ENCODE assay signal across 9 cellular contexts in the genomic region with DNA sequence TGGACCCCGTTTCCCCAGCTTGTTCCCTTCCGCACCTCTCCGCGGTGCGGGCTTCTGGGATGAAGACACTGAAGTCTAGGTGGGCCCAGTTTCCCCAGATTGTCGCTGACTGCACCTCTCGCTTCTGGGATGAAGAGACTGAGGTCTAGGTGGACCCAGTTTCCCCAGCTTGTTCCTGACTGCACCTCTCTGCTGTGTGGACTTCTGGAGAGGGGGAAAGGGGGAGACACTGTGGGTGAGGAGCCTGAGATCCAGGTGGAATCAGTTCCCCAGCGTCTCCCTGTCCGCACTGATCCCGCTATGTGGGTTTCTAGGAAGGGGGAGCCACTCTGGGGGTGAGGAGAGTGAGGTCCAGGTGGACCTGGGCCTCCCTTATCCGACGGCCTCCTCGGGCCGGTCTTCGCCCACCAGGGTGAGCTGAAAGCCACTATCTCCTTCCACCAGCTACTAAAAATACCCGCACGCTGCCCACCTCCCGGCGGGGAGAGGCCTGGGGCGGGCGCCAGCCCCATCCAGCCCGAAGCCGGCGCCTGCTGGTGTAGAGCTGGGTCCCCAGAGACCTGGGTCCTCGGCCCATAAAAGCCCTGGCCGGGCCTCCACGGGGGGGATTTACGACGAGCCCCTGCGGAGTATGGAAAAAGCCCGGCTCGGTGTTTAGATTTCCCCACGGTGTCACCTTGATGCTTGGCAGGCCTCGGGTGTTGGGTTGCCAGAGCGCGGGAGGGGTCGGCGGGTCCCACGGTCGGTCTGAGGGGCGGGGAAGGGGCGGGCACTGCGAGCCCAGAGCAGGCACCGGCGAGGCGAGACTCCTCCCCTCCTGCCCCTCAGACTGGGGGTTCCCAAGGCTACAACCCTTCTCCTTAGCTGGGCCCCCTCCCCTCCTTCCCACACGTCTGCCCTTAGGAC. TPM values are rescaled to one million over a fixed set of nuclear protein-coding genes. Genes with fewer than 3 reads are reported as not detected.
DNase-seq lines count a peak whose midpoint lies in the region; ATAC-seq and TF ChIP-seq lines count a peak whose summit lies in the region.
"Had no signal": no experiment of that assay in that cellular context is flagged by ENCODE, and none has a peak within 500 bp of the region (broad histone marks: within the 10 kb centered on the region; RNA-seq: fewer than 3 reads in every experiment).

No MANE protein-coding gene starts in this region.

- H3K27ac Mint-ChIP-seq in HFFc6: no peak overlapping the region
- H3K27ac Mint-ChIP-seq in natural killer cell treated with Interleukin-12 subunit alpha and Interleukin-12 subunit beta and Interleukin-15 and Interleukin-18, amount 100 ng/mL, for 72 hours: peak overlapping the region; percentile 94

- H3K4me3 ChIP-seq in BE2C (ENCODE audit: low read depth, low read length): peak overlapping the region; percentile 83

- peaks cover 4% of the 10 kb centered on the region; the same call in 1 of the 2 replicates for H3K36me3 Mint-ChIP-seq in HFFc6 (ENCODE audit: low read depth)
- no peaks in the 10 kb centered on the region for H3K36me3 Mint-ChIP-seq in natural killer cell treated with Interleukin-12 subunit alpha and Interleukin-12 subunit beta and Interleukin-15 and Interleukin-18, amount 100 ng/mL, for 72 hours

- TF ChIP-seq CTCF in BE2C (IDR thresholded peaks at IDR 0.05; ENCODE audit: low read depth, low read length): no peak
- no peak for TF ChIP-seq CTCF in HFFc6 (IDR thresholded peaks at IDR 0.05)
- no peak for TF ChIP-seq CTCF in VCaP (conservative IDR thresholded peaks at IDR 0.05)

- H3K27ac ChIP-seq in VCaP: peak overlapping the region; percentile 59; the same call in 1 of the 2 replicates

- no peaks in the 10 kb centered on the region for H3K9me3 ChIP-seq in BE2C

- peak overlapping the region; percentile 71 for H3K4me3 Mint-ChIP-seq in HFFc6
- peak overlapping the region; percentile 96 for H3K4me3 Mint-ChIP-seq in natural killer cell treated with Interleukin-12 subunit alpha and Interleukin-12 subunit beta and Interleukin-15 and Interleukin-18, amount 100 ng/mL, for 72 hours

- H3K4me1 ChIP-seq in BE2C: peaks cover 12% of the 10 kb centered on the region

- DNase-seq in BE2C (peak; percentile 94), HFFc6 (no peak), epidermal melanocyte (ENCODE audit: insufficient read length, low spot score) (peak; percentile 19)
- DNase-seq in natural killer cell treated with Interleukin-12 subunit alpha and Interleukin-12 subunit beta and Interleukin-15 and Interleukin-18, amount 100 ng/mL, for 72 hours (ENCODE audit: low spot score): no peak

- ATAC-seq in natural killer cell treated with Interleukin-12 subunit alpha and Interleukin-12 subunit beta and Interleukin-15 and Interleukin-18, amount 100 ng/mL, for 72 hours: no peak
- ATAC-seq in GM21447 (IDR thresholded peaks at IDR 0.05; ENCODE audit: unreplicated experiment) (no peak), HG03039 (IDR thresholded peaks at IDR 0.05; ENCODE audit: unreplicated experiment) (no peak), HG02885 (IDR thresholded peaks at IDR 0.05; ENCODE audit: poor library complexity, unreplicated experiment) (no peak)

- no peaks in the 10 kb centered on the region for H3K4me1 Mint-ChIP-seq in HFFc6 (ENCODE audit: low read depth)
- H3K4me1 Mint-ChIP-seq in natural killer cell treated with Interleukin-12 subunit alpha and Interleukin-12 subunit beta and Interleukin-15 and Interleukin-18, amount 100 ng/mL, for 72 hours (ENCODE audit: low read depth in 2 of 2): peaks cover 10 to 15% of the 10 kb centered on the region in 2 donors

- no peaks in the 10 kb centered on the region for H3K36me3 ChIP-seq in BE2C

- H3K27me3 ChIP-seq in BE2C: no peaks in the 10 kb centered on the region

- H3K27me3 Mint-ChIP-seq in HFFc6 (ENCODE audit: insufficient read depth): peaks cover 37% of the 10 kb centered on the region
- H3K27me3 Mint-ChIP-seq in natural killer cell treated with Interleukin-12 subunit alpha and Interleukin-12 subunit beta and Interleukin-15 and Interleukin-18, amount 100 ng/mL, for 72 hours: no peaks in the 10 kb centered on the region

- H3K9me3 Mint-ChIP-seq in HFFc6: no peaks in the 10 kb centered on the region
- no peaks in the 10 kb centered on the region for H3K9me3 Mint-ChIP-seq in natural killer cell treated with Interleukin-12 subunit alpha and Interleukin-12 subunit beta and Interleukin-15 and Interleukin-18, amount 100 ng/mL, for 72 hours

RNA-seq across cellular contexts. Expression of a gene that starts 10.6 kb away (rescaled TPM):
- not detected for polyA plus RNA-seq in BE2C (2012; ENCODE audit: insufficient read depth, insufficient read length, low read depth)
- total RNA-seq in HFFc6 (2021; fragmentation: NEBNext Ultra II Directional; extraction: Animal tissue kit (Norgen Biotek cat#: 25700)): not detected
- total RNA-seq in natural killer cell treated with Interleukin-12 subunit alpha and Interleukin-12 subunit beta and Interleukin-15 and Interleukin-18, amount 100 ng/mL, for 72 hours: not detected
- total RNA-seq: pulmonary artery endothelial cell had no signal

RNA-seq across cellular contexts. Expression of a gene that starts 22.3 kb away (rescaled TPM):
- not detected for polyA plus RNA-seq in BE2C (2012; ENCODE audit: insufficient read depth, insufficient read length, low read depth)
- total RNA-seq in HFFc6 (2021; fragmentation: NEBNext Ultra II Directional; extraction: Animal tissue kit (Norgen Biotek cat#: 25700)): not detected
- not detected for total RNA-seq in natural killer cell treated with Interleukin-12 subunit alpha and Interleukin-12 subunit beta and Interleukin-15 and Interleukin-18, amount 100 ng/mL, for 72 hours
- total RNA-seq: pulmonary artery endothelial cell had no signal

RNA-seq across cellular contexts. Expression of a gene that starts 24.0 kb away (rescaled TPM):
- 4.5 TPM for polyA plus RNA-seq in BE2C (2012; ENCODE audit: insufficient read depth, insufficient read length, low read depth)
- total RNA-seq in HFFc6 (2021; fragmentation: NEBNext Ultra II Directional; extraction: Animal tissue kit (Norgen Biotek cat#: 25700)): not detected
- not detected for total RNA-seq in natural killer cell treated with Interleukin-12 subunit alpha and Interleukin-12 subunit beta and Interleukin-15 and Interleukin-18, amount 100 ng/mL, for 72 hours

RNA-seq across cellular contexts. Expression of a gene that starts 38.0 kb away (rescaled TPM):
- 184 TPM for polyA plus RNA-seq in BE2C (2012; ENCODE audit: insufficient read depth, insufficient read length, low read depth)
- total RNA-seq in HFFc6 (2021; fragmentation: NEBNext Ultra II Directional; extraction: Animal tissue kit (Norgen Biotek cat#: 25700)): 10 to 100 TPM; 15.6 to 20.5 (median 18.3) TPM
- 100 to 1,000 TPM in 1 of 2 donors, 10 to 100 TPM in 1; 90.1 to 155 TPM for total RNA-seq in natural killer cell treated with Interleukin-12 subunit alpha and Interleukin-12 subunit beta and Interleukin-15 and Interleukin-18, amount 100 ng/mL, for 72 hours

RNA-seq across cellular contexts. Expression of a gene that starts 41.4 kb away (rescaled TPM):
- polyA plus RNA-seq in BE2C (2012; ENCODE audit: insufficient read depth, insufficient read length, low read depth): not detected
- total RNA-seq in HFFc6 (2021; fragmentation: NEBNext Ultra II Directional; extraction: Animal tissue kit (Norgen Biotek cat#: 25700)): not detected
- not detected for total RNA-seq in natural killer cell treated with Interleukin-12 subunit alpha and Interleukin-12 subunit beta and Interleukin-15 and Interleukin-18, amount 100 ng/mL, for 72 hours
- total RNA-seq: pulmonary artery endothelial cell had no signal

Comparison
In these comparisons a context has a peak if more than half of its experiments do, and no peak if none do; other contexts are left out.
1. DNase-seq: peak in BE2C (single experiment) and epidermal melanocyte (single experiment); none in HFFc6 (single experiment) and natural killer cell treated with Interleukin-12 subunit alpha and Interleukin-12 subunit beta and Interleukin-15 and Interleukin-18, amount 100 ng/mL, for 72 hours (single experiment).